ENCODE assay signal across 8 cellular contexts in genomic region chr2:213148572-213149331, GRCh38. TPM values are rescaled to one million over a fixed set of nuclear protein-coding genes. Genes with fewer than 3 reads are reported as not detected.
DNase-seq lines count a peak whose midpoint lies in the region; ATAC-seq and TF ChIP-seq lines count a peak whose summit lies in the region.

No MANE protein-coding gene starts in this region.

- H3K27me3 ChIP-seq in right atrium auricular region (no peaks in the 10 kb centered on the region), lower lobe of right lung (ENCODE audit: low read depth) (no peaks in the 10 kb centered on the region), upper lobe of right lung (no peaks in the 10 kb centered on the region)

- TF ChIP-seq CTCF in right atrium auricular region (IDR thresholded peaks at IDR 0.05) (no peak), lower lobe of right lung (IDR thresholded peaks at IDR 0.05) (no peak), upper lobe of right lung (IDR thresholded peaks at IDR 0.05) (no peak)

- DNase-seq in right atrium auricular region (ENCODE audit: low spot score) (no peak), left ventricle myocardium superior (no peak), lower lobe of right lung (no peak), upper lobe of right lung (no peak), SK-N-DZ (ENCODE audit: low spot score) (no peak), hepatic stellate cell (ENCODE audit: low spot score) (no peak)
- DNase-seq in activated T-helper 2 cell treated with anti-CD3 and anti-CD28 coated beads, Interferon-gamma antibody, Interleukin-2, Interleukin-4, amounts not matched to agents 10 μg/mL and 5 μg/mL and 100 μg/mL, durations not matched to agents 14 hours and 24 hours and 36 hours (ENCODE audit: low spot score) = no peak

- peak overlapping the region; percentile 84 to 86 for H3K4me3 ChIP-seq in right atrium auricular region
- peak overlapping the region; percentile 64 for H3K4me3 ChIP-seq in lower lobe of right lung
- H3K4me3 ChIP-seq in upper lobe of right lung = peak overlapping the region; percentile 65

- no peak for ATAC-seq in left ventricle myocardium superior
- ATAC-seq in lower lobe of right lung = no peak
- ATAC-seq in upper lobe of right lung = no peak
- no peak for ATAC-seq in HG02623 (IDR thresholded peaks at IDR 0.05; ENCODE audit: unreplicated experiment)

- no peaks in the 10 kb centered on the region for H3K9me3 Mint-ChIP-seq in activated T-helper 2 cell treated with anti-CD3 and anti-CD28 coated beads, Interferon-gamma antibody, Interleukin-2, Interleukin-4, amounts not matched to agents 10 μg/mL and 5 μg/mL and 100 μg/mL, durations not matched to agents 14 hours and 24 hours and 36 hours

- peak overlapping the region; percentile 86 for H3K4me3 Mint-ChIP-seq in activated T-helper 2 cell treated with anti-CD3 and anti-CD28 coated beads, Interferon-gamma antibody, Interleukin-2, Interleukin-4, amounts not matched to agents 10 μg/mL and 5 μg/mL and 100 μg/mL, durations not matched to agents 14 hours and 24 hours and 36 hours (ENCODE audit: low read depth)

- H3K36me3 ChIP-seq in right atrium auricular region (no peaks in the 10 kb centered on the region), lower lobe of right lung (no peaks in the 10 kb centered on the region), upper lobe of right lung (no peaks in the 10 kb centered on the region)

- H3K36me3 Mint-ChIP-seq in activated T-helper 2 cell treated with anti-CD3 and anti-CD28 coated beads, Interferon-gamma antibody, Interleukin-2, Interleukin-4, amounts not matched to agents 10 μg/mL and 5 μg/mL and 100 μg/mL, durations not matched to agents 14 hours and 24 hours and 36 hours (ENCODE audit: low read depth) = peaks cover 4% of the 10 kb centered on the region

- H3K4me1 ChIP-seq in right atrium auricular region = peaks cover 0 to 22% of the 10 kb centered on the region in 2 donors
- peaks cover 28% of the 10 kb centered on the region for H3K4me1 ChIP-seq in lower lobe of right lung
- H3K4me1 ChIP-seq in upper lobe of right lung = peaks cover 14% of the 10 kb centered on the region

- H3K9me3 ChIP-seq in right atrium auricular region (no peaks in the 10 kb centered on the region), lower lobe of right lung (no peaks in the 10 kb centered on the region), upper lobe of right lung (no peaks in the 10 kb centered on the region)

- intact Hi-C loops in left ventricle myocardium superior (cut with micrococcal nuclease) = no loop called here
- intact Hi-C loops in activated T-helper 2 cell treated with anti-CD3 and anti-CD28 coated beads, Interferon-gamma antibody, Interleukin-2, Interleukin-4, amounts not matched to agents 10 μg/mL and 5 μg/mL and 100 μg/mL, durations not matched to agents 14 hours and 24 hours and 36 hours (cut with micrococcal nuclease) = loop anchor here (5.0 kb wide), 1 partner anchor 81 kb away; no protein-coding TSS in a partner anchor
- intact Hi-C loops in lower lobe of right lung (cut with DNase I) = no loop called here
- intact Hi-C loops in upper lobe of right lung (cut with DNase I) = no loop called here

- H3K27ac Mint-ChIP-seq in activated T-helper 2 cell treated with anti-CD3 and anti-CD28 coated beads, Interferon-gamma antibody, Interleukin-2, Interleukin-4, amounts not matched to agents 10 μg/mL and 5 μg/mL and 100 μg/mL, durations not matched to agents 14 hours and 24 hours and 36 hours = peak overlapping the region; percentile 84

- H3K27ac ChIP-seq in right atrium auricular region (peak overlapping the region in 1 of 2 donors; percentile 84), lower lobe of right lung (peak overlapping the region; percentile 66), upper lobe of right lung (peak overlapping the region; percentile 14)

- H3K4me1 Mint-ChIP-seq in activated T-helper 2 cell treated with anti-CD3 and anti-CD28 coated beads, Interferon-gamma antibody, Interleukin-2, Interleukin-4, amounts not matched to agents 10 μg/mL and 5 μg/mL and 100 μg/mL, durations not matched to agents 14 hours and 24 hours and 36 hours (ENCODE audit: low read depth) = peaks cover 37% of the 10 kb centered on the region

- peaks cover 63% of the 10 kb centered on the region for H3K27me3 Mint-ChIP-seq in activated T-helper 2 cell treated with anti-CD3 and anti-CD28 coated beads, Interferon-gamma antibody, Interleukin-2, Interleukin-4, amounts not matched to agents 10 μg/mL and 5 μg/mL and 100 μg/mL, durations not matched to agents 14 hours and 24 hours and 36 hours (ENCODE audit: low read depth)

RNA-seq across cellular contexts. Expression of gene IKZF2, which starts 2.7 kb away (rescaled TPM):
- total RNA-seq in right atrium auricular region (1 to 10 TPM; 6.0 to 6.5 TPM), left ventricle myocardium superior (6.1 TPM), lower lobe of right lung (16.5 TPM), upper lobe of right lung (16.4 TPM)
- total RNA-seq in activated T-helper 2 cell treated with anti-CD3 and anti-CD28 coated beads, Interferon-gamma antibody, Interleukin-2, Interleukin-4, amounts not matched to agents 10 μg/mL and 5 μg/mL and 100 μg/mL, durations not matched to agents 14 hours and 24 hours and 36 hours = 13.4 and 17.2 TPM in 2 replicates
- 0.58 and 0.68 TPM in 2 replicates for polyA plus RNA-seq in SK-N-DZ (2014; cell fraction: cytosol; rRNA removed)
- polyA plus RNA-seq in SK-N-DZ (2014; cell fraction: nucleus; rRNA removed) = 0.92 and 1.3 TPM in 2 replicates
